In genomic region chr11:15775051-15775541, GRCh38 we compare ENCODE assay signal across 1 cellular context.
TF ChIP-seq lines count a peak whose summit lies in the region.

No MANE protein-coding gene starts in this region.

TF ChIP-seq in SK-N-SH treated with all-trans-retinoic acid at 6 μM for 48 hours, 23 proteins besides CTCF, POLR2A, EP300 and RAD21 (continued from another document):
- no peak for TF ChIP-seq TSHZ2 (CRISPR knock-in tag; IDR thresholded peaks at IDR 0.05)
- no peak for TF ChIP-seq CREB5 (CRISPR knock-in tag; IDR thresholded peaks at IDR 0.05; ENCODE audit: low read depth)
